In genomic region chr9:94900222-94901018, GRCh38 we compare ENCODE assay signal across 11 cellular contexts.
A peak's percentile ranks its signal among the peaks of the same experiment; 100 is the strongest.
DNase-seq lines count a peak whose midpoint lies in the region; ATAC-seq, FAIRE-seq and TF ChIP-seq lines count a peak whose summit lies in the region.
"Had no signal": no experiment of that assay in that cellular context is flagged by ENCODE, and none has a peak within 500 bp of the region (broad histone marks: within the 10 kb centered on the region; RNA-seq: fewer than 3 reads in every experiment).

No MANE protein-coding gene starts in this region.

- H3K27ac ChIP-seq in left ventricle myocardium inferior (replicated peaks), result peak overlapping the region; percentile 74
- H3K27ac ChIP-seq: HL-60 had no signal

- intact Hi-C loops in left ventricle myocardium inferior (cut with micrococcal nuclease) (no loop called here), posterior vena cava (cut with DNase I) (loop anchor here (10.0 kb wide), 2 partner anchors 96 to 104 kb away; no protein-coding TSS in a partner anchor)

- FAIRE-seq in H54 (lab: Jason Lieb, UNC), result peak; percentile 99
- FAIRE-seq: GM12892 had no signal

- no peak for TF ChIP-seq CTCF in left ventricle myocardium inferior (IDR thresholded peaks at IDR 0.05; ENCODE audit: borderline replicate concordance)

- no peaks in the 10 kb centered on the region for H3K36me3 ChIP-seq in left ventricle myocardium inferior

- no peaks in the 10 kb centered on the region for H3K27me3 ChIP-seq in left ventricle myocardium inferior (ENCODE audit: low read depth)

- ATAC-seq in HG03571 (IDR thresholded peaks at IDR 0.05; ENCODE audit: unreplicated experiment) (no peak), HG03097 (IDR thresholded peaks at IDR 0.05; ENCODE audit: low FRiP score, unreplicated experiment) (no peak)

- H3K4me3 ChIP-seq in left ventricle myocardium inferior, result peak overlapping the region; percentile 3

- DNase-seq in H54 (ENCODE audit: insufficient read length, low spot score) (peak; percentile 61), amniotic epithelial cell (ENCODE audit: low read depth) (peak; percentile 97), left ventricle myocardium inferior (no peak), smooth muscle cell of the brain vasculature (ENCODE audit: low read depth, low spot score) (peak; percentile 45), posterior vena cava (ENCODE audit: low spot score) (no peak), pons (ENCODE audit: low spot score) (no peak)
- DNase-seq: effector CD8-positive, alpha-beta T cell had no signal

- H3K9me3 ChIP-seq in left ventricle myocardium inferior (replicated peaks), result no peaks in the 10 kb centered on the region

- H3K4me1 ChIP-seq in left ventricle myocardium inferior, result peaks cover 21% of the 10 kb centered on the region

- TF ChIP-seq POLR2A in H54 (IDR thresholded peaks at IDR 0.05; ENCODE audit: low read depth, low read length), result no peak

Comparison
In these comparisons a context has a peak if more than half of its experiments do, and no peak if none do; other contexts are left out.
1. DNase-seq: peak in H54 (single experiment), amniotic epithelial cell (single experiment) and smooth muscle cell of the brain vasculature (single experiment); none in left ventricle myocardium inferior (single experiment), posterior vena cava (single experiment) and pons (single experiment).